1 cellular context compared by ENCODE assay signal in genomic region chr2:98508690-98509054, GRCh38.
TF ChIP-seq lines count a peak whose summit lies in the region.

No MANE protein-coding gene starts in this region.

TF ChIP-seq in K562, 482 proteins besides CTCF, POLR2A, EP300 and RAD21 (continued from another document):
- peak in 1 of 2 experiments; percentile 51; a peak in 2 of 4 replicates for TF ChIP-seq MNT (conservative IDR thresholded peaks at IDR 0.05)
- no peak for TF ChIP-seq NCOA4 (IDR thresholded peaks at IDR 0.05; ENCODE audit: partially characterized antibody)
- 0 out of 2 replicates have a peak, but pooled peaks have one; percentile 41 for TF ChIP-seq DPF2 (IDR thresholded peaks at IDR 0.05)
- TF ChIP-seq CREBBP (IDR thresholded peaks at IDR 0.05; ENCODE audit: low read depth, low read length), result no peak
- peak; percentile 55; the same call in 1 of the 2 replicates for TF ChIP-seq ELF1 (tag; IDR thresholded peaks at IDR 0.05)
- no peak for TF ChIP-seq IFI16 (CRISPR knock-in tag; IDR thresholded peaks at IDR 0.05)
- no peak for TF ChIP-seq EWSR1 (IDR thresholded peaks at IDR 0.05; ENCODE audit: borderline replicate concordance, low read depth, partially characterized antibody)
- no peak for TF ChIP-seq KAT2B (IDR thresholded peaks at IDR 0.05; ENCODE audit: low read depth, low read length)
- peak; percentile 83 for TF ChIP-seq EGR1 (conservative IDR thresholded peaks at IDR 0.05)
- no peak for TF ChIP-seq KLF6 (CRISPR knock-in tag; IDR thresholded peaks at IDR 0.05; ENCODE audit: borderline replicate concordance)
- TF ChIP-seq NRF1 (conservative IDR thresholded peaks at IDR 0.05 in 1 of 2, IDR thresholded peaks at IDR 0.05 in 1 of 2), result peak; percentile 30 to 40; a peak in 1 of 4 replicates
- TF ChIP-seq ADNP (tag; IDR thresholded peaks at IDR 0.05), result no peak
- peak in 1 of 3 experiments; percentile 29 for TF ChIP-seq YY1 (IDR thresholded peaks at IDR 0.05; ENCODE audit: borderline replicate concordance in 1 of 3, control insufficient read depth in 1 of 3, extremely low read depth in 1 of 3, insufficient read depth in 3 of 3, insufficient read length in 1 of 3, insufficient replicate concordance in 2 of 3, low read depth in 1 of 3, low read length in 2 of 3)
- TF ChIP-seq HDAC1 (IDR thresholded peaks at IDR 0.05), result 0 out of 4 replicates have a peak, but pooled peaks of 1 of the 2 experiments have one; percentile 2
- TF ChIP-seq ZNF408 (CRISPR knock-in tag; IDR thresholded peaks at IDR 0.05; ENCODE audit: low read depth), result no peak
- no peak for TF ChIP-seq NR2C2 (CRISPR knock-in tag; IDR thresholded peaks at IDR 0.05)
- TF ChIP-seq NR2C2 (tag; IDR thresholded peaks at IDR 0.05), result peak; percentile 71
- no peak for TF ChIP-seq HES1 (IDR thresholded peaks at IDR 0.05; ENCODE audit: low read depth)
- no peak for TF ChIP-seq KLF1 (tag; IDR thresholded peaks at IDR 0.05)
- TF ChIP-seq NR4A1 (CRISPR knock-in tag; IDR thresholded peaks at IDR 0.05), result no peak
- TF ChIP-seq NR4A1 (tag; IDR thresholded peaks at IDR 0.05), result peak; percentile 21; the same call in 1 of the 2 replicates
- TF ChIP-seq FOXM1 (IDR thresholded peaks at IDR 0.05; ENCODE audit: low read depth), result no peak
- no peak for TF ChIP-seq FOXM1 (CRISPR knock-in tag; IDR thresholded peaks at IDR 0.05; ENCODE audit: low read depth)
- TF ChIP-seq RBM39 (optimal IDR thresholded peaks at IDR 0.05; ENCODE audit: low read depth, low read length), result no peak
- TF ChIP-seq, protein P1, sequence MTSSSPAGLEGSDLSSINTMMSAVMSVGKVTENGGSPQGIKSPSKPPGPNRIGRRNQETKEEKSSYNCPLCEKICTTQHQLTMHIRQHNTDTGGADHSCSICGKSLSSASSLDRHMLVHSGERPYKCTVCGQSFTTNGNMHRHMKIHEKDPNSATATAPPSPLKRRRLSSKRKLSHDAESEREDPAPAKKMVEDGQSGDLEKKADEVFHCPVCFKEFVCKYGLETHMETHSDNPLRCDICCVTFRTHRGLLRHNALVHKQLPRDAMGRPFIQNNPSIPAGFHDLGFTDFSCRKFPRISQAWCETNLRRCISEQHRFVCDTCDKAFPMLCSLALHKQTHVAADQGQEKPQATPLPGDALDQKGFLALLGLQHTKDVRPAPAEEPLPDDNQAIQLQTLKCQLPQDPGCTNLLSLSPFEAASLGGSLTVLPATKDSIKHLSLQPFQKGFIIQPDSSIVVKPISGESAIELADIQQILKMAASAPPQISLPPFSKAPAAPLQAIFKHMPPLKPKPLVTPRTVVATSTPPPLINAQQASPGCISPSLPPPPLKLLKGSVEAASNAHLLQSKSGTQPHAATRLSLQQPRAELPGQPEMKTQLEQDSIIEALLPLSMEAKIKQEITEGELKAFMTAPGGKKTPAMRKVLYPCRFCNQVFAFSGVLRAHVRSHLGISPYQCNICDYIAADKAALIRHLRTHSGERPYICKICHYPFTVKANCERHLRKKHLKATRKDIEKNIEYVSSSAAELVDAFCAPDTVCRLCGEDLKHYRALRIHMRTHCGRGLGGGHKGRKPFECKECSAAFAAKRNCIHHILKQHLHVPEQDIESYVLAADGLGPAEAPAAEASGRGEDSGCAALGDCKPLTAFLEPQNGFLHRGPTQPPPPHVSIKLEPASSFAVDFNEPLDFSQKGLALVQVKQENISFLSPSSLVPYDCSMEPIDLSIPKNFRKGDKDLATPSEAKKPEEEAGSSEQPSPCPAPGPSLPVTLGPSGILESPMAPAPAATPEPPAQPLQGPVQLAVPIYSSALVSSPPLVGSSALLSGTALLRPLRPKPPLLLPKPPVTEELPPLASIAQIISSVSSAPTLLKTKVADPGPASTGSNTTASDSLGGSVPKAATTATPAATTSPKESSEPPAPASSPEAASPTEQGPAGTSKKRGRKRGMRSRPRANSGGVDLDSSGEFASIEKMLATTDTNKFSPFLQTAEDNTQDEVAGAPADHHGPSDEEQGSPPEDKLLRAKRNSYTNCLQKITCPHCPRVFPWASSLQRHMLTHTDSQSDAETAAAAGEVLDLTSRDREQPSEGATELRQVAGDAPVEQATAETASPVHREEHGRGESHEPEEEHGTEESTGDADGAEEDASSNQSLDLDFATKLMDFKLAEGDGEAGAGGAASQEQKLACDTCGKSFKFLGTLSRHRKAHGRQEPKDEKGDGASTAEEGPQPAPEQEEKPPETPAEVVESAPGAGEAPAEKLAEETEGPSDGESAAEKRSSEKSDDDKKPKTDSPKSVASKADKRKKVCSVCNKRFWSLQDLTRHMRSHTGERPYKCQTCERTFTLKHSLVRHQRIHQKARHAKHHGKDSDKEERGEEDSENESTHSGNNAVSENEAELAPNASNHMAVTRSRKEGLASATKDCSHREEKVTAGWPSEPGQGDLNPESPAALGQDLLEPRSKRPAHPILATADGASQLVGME (CRISPR knock-in tag; IDR thresholded peaks at IDR 0.05), result no peak
- TF ChIP-seq E2F6 (IDR thresholded peaks at IDR 0.05; ENCODE audit: borderline replicate concordance in 1 of 2, extremely low read depth in 1 of 2, insufficient read depth in 1 of 2, insufficient read length in 1 of 2, low read depth in 1 of 2, low read length in 1 of 2, poor library complexity in 1 of 2, severe bottlenecking in 1 of 2), result peak; percentile 14 to 28
- TF ChIP-seq ZBTB40 (IDR thresholded peaks at IDR 0.05), result no peak
- no peak for TF ChIP-seq ZBTB40 (CRISPR knock-in tag; IDR thresholded peaks at IDR 0.05)
- TF ChIP-seq, protein P2, sequence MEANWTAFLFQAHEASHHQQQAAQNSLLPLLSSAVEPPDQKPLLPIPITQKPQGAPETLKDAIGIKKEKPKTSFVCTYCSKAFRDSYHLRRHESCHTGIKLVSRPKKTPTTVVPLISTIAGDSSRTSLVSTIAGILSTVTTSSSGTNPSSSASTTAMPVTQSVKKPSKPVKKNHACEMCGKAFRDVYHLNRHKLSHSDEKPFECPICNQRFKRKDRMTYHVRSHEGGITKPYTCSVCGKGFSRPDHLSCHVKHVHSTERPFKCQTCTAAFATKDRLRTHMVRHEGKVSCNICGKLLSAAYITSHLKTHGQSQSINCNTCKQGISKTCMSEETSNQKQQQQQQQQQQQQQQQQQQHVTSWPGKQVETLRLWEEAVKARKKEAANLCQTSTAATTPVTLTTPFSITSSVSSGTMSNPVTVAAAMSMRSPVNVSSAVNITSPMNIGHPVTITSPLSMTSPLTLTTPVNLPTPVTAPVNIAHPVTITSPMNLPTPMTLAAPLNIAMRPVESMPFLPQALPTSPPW (CRISPR knock-in tag; IDR thresholded peaks at IDR 0.05), result no peak
- TF ChIP-seq ZFX (CRISPR knock-in tag; IDR thresholded peaks at IDR 0.05), result peak; percentile 20; the same call in 1 of the 2 replicates
- TF ChIP-seq TFAM (CRISPR knock-in tag; conservative IDR thresholded peaks at IDR 0.05), result no peak
- TF ChIP-seq ZNF830 (CRISPR knock-in tag; IDR thresholded peaks at IDR 0.05), result no peak
- TF ChIP-seq NCOA6 (IDR thresholded peaks at IDR 0.05), result no peak
- no peak for TF ChIP-seq ZNF121 (CRISPR knock-in tag; conservative IDR thresholded peaks at IDR 0.05)
